1 cellular context compared by ENCODE assay signal in the genomic region with DNA sequence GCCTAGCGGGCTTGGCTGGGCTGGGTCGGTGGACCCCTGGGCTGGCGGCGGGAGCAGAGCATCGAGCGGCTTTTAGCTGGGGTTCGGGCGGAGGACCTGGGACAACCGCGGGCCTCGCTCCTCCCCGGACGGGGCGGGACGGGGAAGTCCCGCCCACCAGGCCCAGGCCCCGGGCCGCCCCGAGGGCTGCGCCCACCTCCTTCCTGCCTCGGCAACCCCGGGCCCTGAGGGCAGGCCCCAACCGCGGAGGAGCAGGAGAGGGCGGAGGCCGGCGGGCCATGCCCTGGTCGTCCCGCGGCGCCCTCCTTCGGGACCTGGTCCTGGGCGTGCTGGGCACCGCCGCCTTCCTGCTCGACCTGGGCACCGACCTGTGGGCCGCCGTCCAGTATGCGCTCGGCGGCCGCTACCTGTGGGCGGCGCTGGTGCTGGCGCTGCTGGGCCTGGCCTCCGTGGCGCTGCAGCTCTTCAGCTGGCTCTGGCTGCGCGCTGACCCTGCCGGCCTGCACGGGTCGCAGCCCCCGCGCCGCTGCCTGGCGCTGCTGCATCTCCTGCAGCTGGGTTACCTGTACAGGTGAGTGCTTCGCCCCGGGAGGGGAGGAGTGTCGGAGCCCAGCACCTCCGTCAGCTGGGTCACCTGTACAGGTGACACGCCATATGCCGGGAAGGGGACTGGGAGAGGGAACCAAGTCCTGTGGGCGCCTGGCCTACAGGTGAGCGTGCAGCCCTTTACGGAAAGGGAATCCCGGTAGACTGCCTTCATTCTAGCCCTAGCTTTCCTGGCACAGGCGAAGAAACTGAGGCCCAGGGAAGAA.
TF ChIP-seq lines count a peak whose summit lies in the region.

A gene with protein sequence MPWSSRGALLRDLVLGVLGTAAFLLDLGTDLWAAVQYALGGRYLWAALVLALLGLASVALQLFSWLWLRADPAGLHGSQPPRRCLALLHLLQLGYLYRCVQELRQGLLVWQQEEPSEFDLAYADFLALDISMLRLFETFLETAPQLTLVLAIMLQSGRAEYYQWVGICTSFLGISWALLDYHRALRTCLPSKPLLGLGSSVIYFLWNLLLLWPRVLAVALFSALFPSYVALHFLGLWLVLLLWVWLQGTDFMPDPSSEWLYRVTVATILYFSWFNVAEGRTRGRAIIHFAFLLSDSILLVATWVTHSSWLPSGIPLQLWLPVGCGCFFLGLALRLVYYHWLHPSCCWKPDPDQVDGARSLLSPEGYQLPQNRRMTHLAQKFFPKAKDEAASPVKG (plus strand): TSS at position 182 of the 812 bp plus-strand sequence. CDS start 97 bp downstream, at position 279.

TF ChIP-seq in HEK293, 187 proteins besides CTCF, POLR2A, EP300 and RAD21 (continued from another document and continues in another):
- TF ChIP-seq, protein P1, sequence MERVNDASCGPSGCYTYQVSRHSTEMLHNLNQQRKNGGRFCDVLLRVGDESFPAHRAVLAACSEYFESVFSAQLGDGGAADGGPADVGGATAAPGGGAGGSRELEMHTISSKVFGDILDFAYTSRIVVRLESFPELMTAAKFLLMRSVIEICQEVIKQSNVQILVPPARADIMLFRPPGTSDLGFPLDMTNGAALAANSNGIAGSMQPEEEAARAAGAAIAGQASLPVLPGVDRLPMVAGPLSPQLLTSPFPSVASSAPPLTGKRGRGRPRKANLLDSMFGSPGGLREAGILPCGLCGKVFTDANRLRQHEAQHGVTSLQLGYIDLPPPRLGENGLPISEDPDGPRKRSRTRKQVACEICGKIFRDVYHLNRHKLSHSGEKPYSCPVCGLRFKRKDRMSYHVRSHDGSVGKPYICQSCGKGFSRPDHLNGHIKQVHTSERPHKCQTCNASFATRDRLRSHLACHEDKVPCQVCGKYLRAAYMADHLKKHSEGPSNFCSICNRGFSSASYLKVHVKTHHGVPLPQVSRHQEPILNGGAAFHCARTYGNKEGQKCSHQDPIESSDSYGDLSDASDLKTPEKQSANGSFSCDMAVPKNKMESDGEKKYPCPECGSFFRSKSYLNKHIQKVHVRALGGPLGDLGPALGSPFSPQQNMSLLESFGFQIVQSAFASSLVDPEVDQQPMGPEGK (tag by site-specific recombination; IDR thresholded peaks at IDR 0.05) = 0 out of 2 replicates have a peak, but pooled peaks have one; percentile 14
- TF ChIP-seq ZBTB7A (tag by site-specific recombination; IDR thresholded peaks at IDR 0.05; ENCODE audit: low read depth) (no peak), HOXA7 (CRISPR knock-in tag; IDR thresholded peaks at IDR 0.05; ENCODE audit: borderline replicate concordance) (no peak), ZNF23 (tag by site-specific recombination; IDR thresholded peaks at IDR 0.05; ENCODE audit: borderline replicate concordance) (no peak), TRIM28 (IDR thresholded peaks at IDR 0.05; ENCODE audit: borderline replicate concordance, low read length) (no peak), ZNF423 (tag by site-specific recombination; IDR thresholded peaks at IDR 0.05) (no peak), ZNF16 (tag by site-specific recombination; IDR thresholded peaks at IDR 0.05; ENCODE audit: low read depth) (no peak), SP2 (tag by site-specific recombination; IDR thresholded peaks at IDR 0.05) (peak; percentile 93), ZNF560 (tag by site-specific recombination; IDR thresholded peaks at IDR 0.05; ENCODE audit: borderline replicate concordance) (no peak), ZNF404 (tag by site-specific recombination; IDR thresholded peaks at IDR 0.05) (no peak), OVOL3 (tag by site-specific recombination; IDR thresholded peaks at IDR 0.05) (no peak), ZNF585B (tag by site-specific recombination; IDR thresholded peaks at IDR 0.05) (no peak), KLF7 (tag by site-specific recombination; IDR thresholded peaks at IDR 0.05; ENCODE audit: borderline replicate concordance) (no peak), ZNF548 (tag by site-specific recombination; IDR thresholded peaks at IDR 0.05) (no peak), GLIS2 (tag by site-specific recombination; IDR thresholded peaks at IDR 0.05) (peak; percentile 23; the same call in 1 of the 2 replicates), ZNF366 (tag by site-specific recombination; conservative IDR thresholded peaks at IDR 0.05) (no peak), ZNF658 (tag by site-specific recombination; IDR thresholded peaks at IDR 0.05) (no peak), HOXD13 (CRISPR knock-in tag; IDR thresholded peaks at IDR 0.05; ENCODE audit: borderline replicate concordance) (no peak), ZSCAN16 (tag by site-specific recombination; IDR thresholded peaks at IDR 0.05) (no peak), ZNF621 (tag by site-specific recombination; IDR thresholded peaks at IDR 0.05) (no peak), ZNF37A (tag by site-specific recombination; IDR thresholded peaks at IDR 0.05) (no peak), ZNF350 (tag by site-specific recombination; IDR thresholded peaks at IDR 0.05) (no peak), ZNF311 (tag by site-specific recombination; IDR thresholded peaks at IDR 0.05; ENCODE audit: borderline replicate concordance) (no peak), ZNF473 (tag by site-specific recombination; IDR thresholded peaks at IDR 0.05) (no peak), SCRT2 (tag by site-specific recombination; IDR thresholded peaks at IDR 0.05) (peak; percentile 80), BCL11A (tag by site-specific recombination; IDR thresholded peaks at IDR 0.05; ENCODE audit: low read depth) (no peak), ZNF426 (tag by site-specific recombination; IDR thresholded peaks at IDR 0.05) (no peak), ZNF202 (tag by site-specific recombination; IDR thresholded peaks at IDR 0.05; ENCODE audit: borderline replicate concordance) (no peak), ZNF549 (tag by site-specific recombination; IDR thresholded peaks at IDR 0.05) (no peak), ZNF521 (tag by site-specific recombination; IDR thresholded peaks at IDR 0.05) (no peak), ZEB2 (tag by site-specific recombination; IDR thresholded peaks at IDR 0.05) (peak; percentile 46), ZNF664 (tag by site-specific recombination; IDR thresholded peaks at IDR 0.05) (no peak)
- TF ChIP-seq, protein P2, sequence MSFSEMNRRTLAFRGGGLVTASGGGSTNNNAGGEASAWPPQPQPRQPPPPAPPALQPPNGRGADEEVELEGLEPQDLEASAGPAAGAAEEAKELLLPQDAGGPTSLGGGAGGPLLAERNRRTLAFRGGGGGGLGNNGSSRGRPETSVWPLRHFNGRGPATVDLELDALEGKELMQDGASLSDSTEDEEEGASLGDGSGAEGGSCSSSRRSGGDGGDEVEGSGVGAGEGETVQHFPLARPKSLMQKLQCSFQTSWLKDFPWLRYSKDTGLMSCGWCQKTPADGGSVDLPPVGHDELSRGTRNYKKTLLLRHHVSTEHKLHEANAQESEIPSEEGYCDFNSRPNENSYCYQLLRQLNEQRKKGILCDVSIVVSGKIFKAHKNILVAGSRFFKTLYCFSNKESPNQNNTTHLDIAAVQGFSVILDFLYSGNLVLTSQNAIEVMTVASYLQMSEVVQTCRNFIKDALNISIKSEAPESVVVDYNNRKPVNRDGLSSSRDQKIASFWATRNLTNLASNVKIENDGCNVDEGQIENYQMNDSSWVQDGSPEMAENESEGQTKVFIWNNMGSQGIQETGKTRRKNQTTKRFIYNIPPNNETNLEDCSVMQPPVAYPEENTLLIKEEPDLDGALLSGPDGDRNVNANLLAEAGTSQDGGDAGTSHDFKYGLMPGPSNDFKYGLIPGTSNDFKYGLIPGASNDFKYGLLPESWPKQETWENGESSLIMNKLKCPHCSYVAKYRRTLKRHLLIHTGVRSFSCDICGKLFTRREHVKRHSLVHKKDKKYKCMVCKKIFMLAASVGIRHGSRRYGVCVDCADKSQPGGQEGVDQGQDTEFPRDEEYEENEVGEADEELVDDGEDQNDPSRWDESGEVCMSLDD (tag by site-specific recombination; IDR thresholded peaks at IDR 0.05) = no peak
- TF ChIP-seq, protein P3, sequence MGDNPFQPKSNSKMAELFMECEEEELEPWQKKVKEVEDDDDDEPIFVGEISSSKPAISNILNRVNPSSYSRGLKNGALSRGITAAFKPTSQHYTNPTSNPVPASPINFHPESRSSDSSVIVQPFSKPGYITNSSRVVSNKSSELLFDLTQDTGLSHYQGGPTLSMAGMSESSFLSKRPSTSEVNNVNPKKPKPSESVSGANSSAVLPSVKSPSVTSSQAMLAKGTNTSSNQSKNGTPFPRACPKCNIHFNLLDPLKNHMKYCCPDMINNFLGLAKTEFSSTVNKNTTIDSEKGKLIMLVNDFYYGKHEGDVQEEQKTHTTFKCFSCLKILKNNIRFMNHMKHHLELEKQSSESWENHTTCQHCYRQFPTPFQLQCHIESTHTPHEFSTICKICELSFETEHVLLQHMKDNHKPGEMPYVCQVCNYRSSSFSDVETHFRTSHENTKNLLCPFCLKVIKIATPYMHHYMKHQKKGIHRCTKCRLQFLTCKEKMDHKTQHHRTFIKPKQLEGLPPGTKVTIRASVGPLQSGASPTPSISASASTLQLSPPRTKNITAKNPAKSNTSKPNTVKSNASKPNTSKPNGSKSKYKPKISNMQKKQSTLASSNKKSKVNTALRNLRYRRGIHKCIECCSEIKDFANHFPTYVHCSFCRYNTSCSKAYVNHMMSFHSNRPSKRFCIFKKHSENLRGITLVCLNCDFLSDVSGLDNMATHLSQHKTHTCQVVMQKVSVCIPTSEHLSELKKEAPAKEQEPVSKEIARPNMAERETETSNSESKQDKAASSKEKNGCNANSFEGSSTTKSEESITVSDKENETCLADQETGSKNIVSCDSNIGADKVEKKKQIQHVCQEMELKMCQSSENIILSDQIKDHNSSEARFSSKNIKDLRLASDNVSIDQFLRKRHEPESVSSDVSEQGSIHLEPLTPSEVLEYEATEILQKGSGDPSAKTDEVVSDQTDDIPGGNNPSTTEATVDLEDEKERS (tag by site-specific recombination; IDR thresholded peaks at IDR 0.05) = no peak
- TF ChIP-seq, protein P4, sequence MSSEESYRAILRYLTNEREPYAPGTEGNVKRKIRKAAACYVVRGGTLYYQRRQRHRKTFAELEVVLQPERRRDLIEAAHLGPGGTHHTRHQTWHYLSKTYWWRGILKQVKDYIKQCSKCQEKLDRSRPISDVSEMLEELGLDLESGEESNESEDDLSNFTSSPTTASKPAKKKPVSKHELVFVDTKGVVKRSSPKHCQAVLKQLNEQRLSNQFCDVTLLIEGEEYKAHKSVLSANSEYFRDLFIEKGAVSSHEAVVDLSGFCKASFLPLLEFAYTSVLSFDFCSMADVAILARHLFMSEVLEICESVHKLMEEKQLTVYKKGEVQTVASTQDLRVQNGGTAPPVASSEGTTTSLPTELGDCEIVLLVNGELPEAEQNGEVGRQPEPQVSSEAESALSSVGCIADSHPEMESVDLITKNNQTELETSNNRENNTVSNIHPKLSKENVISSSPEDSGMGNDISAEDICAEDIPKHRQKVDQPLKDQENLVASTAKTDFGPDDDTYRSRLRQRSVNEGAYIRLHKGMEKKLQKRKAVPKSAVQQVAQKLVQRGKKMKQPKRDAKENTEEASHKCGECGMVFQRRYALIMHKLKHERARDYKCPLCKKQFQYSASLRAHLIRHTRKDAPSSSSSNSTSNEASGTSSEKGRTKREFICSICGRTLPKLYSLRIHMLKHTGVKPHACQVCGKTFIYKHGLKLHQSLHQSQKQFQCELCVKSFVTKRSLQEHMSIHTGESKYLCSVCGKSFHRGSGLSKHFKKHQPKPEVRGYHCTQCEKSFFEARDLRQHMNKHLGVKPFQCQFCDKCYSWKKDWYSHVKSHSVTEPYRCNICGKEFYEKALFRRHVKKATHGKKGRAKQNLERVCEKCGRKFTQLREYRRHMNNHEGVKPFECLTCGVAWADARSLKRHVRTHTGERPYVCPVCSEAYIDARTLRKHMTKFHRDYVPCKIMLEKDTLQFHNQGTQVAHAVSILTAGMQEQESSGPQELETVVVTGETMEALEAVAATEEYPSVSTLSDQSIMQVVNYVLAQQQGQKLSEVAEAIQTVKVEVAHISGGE (tag by site-specific recombination; conservative IDR thresholded peaks at IDR 0.05; ENCODE audit: low read depth) = no peak; the same call in 1 of the 2 replicates
- TF ChIP-seq, protein P5, sequence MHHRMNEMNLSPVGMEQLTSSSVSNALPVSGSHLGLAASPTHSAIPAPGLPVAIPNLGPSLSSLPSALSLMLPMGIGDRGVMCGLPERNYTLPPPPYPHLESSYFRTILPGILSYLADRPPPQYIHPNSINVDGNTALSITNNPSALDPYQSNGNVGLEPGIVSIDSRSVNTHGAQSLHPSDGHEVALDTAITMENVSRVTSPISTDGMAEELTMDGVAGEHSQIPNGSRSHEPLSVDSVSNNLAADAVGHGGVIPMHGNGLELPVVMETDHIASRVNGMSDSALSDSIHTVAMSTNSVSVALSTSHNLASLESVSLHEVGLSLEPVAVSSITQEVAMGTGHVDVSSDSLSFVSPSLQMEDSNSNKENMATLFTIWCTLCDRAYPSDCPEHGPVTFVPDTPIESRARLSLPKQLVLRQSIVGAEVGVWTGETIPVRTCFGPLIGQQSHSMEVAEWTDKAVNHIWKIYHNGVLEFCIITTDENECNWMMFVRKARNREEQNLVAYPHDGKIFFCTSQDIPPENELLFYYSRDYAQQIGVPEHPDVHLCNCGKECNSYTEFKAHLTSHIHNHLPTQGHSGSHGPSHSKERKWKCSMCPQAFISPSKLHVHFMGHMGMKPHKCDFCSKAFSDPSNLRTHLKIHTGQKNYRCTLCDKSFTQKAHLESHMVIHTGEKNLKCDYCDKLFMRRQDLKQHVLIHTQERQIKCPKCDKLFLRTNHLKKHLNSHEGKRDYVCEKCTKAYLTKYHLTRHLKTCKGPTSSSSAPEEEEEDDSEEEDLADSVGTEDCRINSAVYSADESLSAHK (tag by site-specific recombination; IDR thresholded peaks at IDR 0.05) = no peak
- TF ChIP-seq, protein P6, sequence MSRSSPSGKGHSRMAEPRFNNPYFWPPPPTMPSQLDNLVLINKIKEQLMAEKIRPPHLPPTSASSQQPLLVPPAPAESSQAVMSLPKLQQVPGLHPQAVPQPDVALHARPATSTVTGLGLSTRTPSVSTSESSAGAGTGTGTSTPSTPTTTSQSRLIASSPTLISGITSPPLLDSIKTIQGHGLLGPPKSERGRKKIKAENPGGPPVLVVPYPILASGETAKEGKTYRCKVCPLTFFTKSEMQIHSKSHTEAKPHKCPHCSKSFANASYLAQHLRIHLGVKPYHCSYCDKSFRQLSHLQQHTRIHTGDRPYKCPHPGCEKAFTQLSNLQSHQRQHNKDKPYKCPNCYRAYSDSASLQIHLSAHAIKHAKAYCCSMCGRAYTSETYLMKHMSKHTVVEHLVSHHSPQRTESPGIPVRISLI (tag by site-specific recombination; IDR thresholded peaks at IDR 0.05) = no peak
- TF ChIP-seq, protein P7, sequence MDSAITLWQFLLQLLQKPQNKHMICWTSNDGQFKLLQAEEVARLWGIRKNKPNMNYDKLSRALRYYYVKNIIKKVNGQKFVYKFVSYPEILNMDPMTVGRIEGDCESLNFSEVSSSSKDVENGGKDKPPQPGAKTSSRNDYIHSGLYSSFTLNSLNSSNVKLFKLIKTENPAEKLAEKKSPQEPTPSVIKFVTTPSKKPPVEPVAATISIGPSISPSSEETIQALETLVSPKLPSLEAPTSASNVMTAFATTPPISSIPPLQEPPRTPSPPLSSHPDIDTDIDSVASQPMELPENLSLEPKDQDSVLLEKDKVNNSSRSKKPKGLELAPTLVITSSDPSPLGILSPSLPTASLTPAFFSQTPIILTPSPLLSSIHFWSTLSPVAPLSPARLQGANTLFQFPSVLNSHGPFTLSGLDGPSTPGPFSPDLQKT (IDR thresholded peaks at IDR 0.05; ENCODE audit: borderline replicate concordance, low read depth, low read length) = no peak
- TF ChIP-seq, protein P8, sequence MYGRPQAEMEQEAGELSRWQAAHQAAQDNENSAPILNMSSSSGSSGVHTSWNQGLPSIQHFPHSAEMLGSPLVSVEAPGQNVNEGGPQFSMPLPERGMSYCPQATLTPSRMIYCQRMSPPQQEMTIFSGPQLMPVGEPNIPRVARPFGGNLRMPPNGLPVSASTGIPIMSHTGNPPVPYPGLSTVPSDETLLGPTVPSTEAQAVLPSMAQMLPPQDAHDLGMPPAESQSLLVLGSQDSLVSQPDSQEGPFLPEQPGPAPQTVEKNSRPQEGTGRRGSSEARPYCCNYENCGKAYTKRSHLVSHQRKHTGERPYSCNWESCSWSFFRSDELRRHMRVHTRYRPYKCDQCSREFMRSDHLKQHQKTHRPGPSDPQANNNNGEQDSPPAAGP (tag by site-specific recombination; IDR thresholded peaks at IDR 0.05) = no peak
